Comparison of ENCODE assay signal across 1 cellular context in genomic region chr10:12391191-12391590, GRCh38.
TF ChIP-seq lines count a peak whose summit lies in the region.

No MANE protein-coding gene starts in this region.

TF ChIP-seq in GM23338, 12 proteins besides CTCF, POLR2A, EP300 and RAD21 (continued from another document):
- no peak for TF ChIP-seq REST (IDR thresholded peaks at IDR 0.05; ENCODE audit: unreplicated experiment)
- no peak for TF ChIP-seq ZNF462 (CRISPR knock-in tag; IDR thresholded peaks at IDR 0.05)
- no peak for TF ChIP-seq JUNB (IDR thresholded peaks at IDR 0.05; ENCODE audit: unreplicated experiment)
- no peak for TF ChIP-seq STAT1 (IDR thresholded peaks at IDR 0.05; ENCODE audit: unreplicated experiment)
- no peak for TF ChIP-seq CREB1 (CRISPR knock-in tag; IDR thresholded peaks at IDR 0.05; ENCODE audit: low read depth)
